9 cellular contexts compared by ENCODE assay signal in genomic region chr1:172699111-172699510, GRCh38. TPM values are rescaled to one million over a fixed set of nuclear protein-coding genes. Genes with fewer than 3 reads are reported as not detected.
DNase-seq lines count a peak whose midpoint lies in the region; ATAC-seq and TF ChIP-seq lines count a peak whose summit lies in the region.
"Had no signal": no experiment of that assay in that cellular context is flagged by ENCODE, and none has a peak within 500 bp of the region (broad histone marks: within the 10 kb centered on the region; RNA-seq: fewer than 3 reads in every experiment).

No MANE protein-coding gene starts in this region.

- intact Hi-C loops in sciatic nerve (cut with DNase I) = no loop called here
- intact Hi-C loops in testis (cut with DNase I; ENCODE audit: low total_unique reads) = no loop called here

- H3K4me3 ChIP-seq in GM06990 (replicated peaks; ENCODE audit: low read depth, low read length) = no peak overlapping the region
- H3K4me3 ChIP-seq in testis = no peak overlapping the region
- H3K4me3 ChIP-seq: heart right ventricle had no signal

- H3K27ac Mint-ChIP-seq in T-helper 17 cell = no peak overlapping the region
- H3K27ac Mint-ChIP-seq in activated naive CD8-positive, alpha-beta T cell treated with anti-CD3 and anti-CD28 coated beads, Interleukin-2, amount 50 U/mL, for 24 hours = peak overlapping the region; percentile 98

- WGBS in testis, 2 donors = 71 to 79% methylated on average over 3 of the region's 3 CpGs

- H3K9me3 Mint-ChIP-seq in activated naive CD8-positive, alpha-beta T cell treated with anti-CD3 and anti-CD28 coated beads, Interleukin-2, amount 50 U/mL, for 24 hours = no peaks in the 10 kb centered on the region

- peak overlapping the region; percentile 63 for H3K4me3 Mint-ChIP-seq in T-helper 17 cell
- H3K4me3 Mint-ChIP-seq in activated naive CD8-positive, alpha-beta T cell treated with anti-CD3 and anti-CD28 coated beads, Interleukin-2, amount 50 U/mL, for 24 hours = peak overlapping the region; percentile 73

- no peaks in the 10 kb centered on the region for H3K36me3 ChIP-seq in GM06990 (ENCODE audit: control insufficient read depth, insufficient read depth, low read length)
- H3K36me3 ChIP-seq in testis (ENCODE audit: low read depth, missing control alignments) = no peaks in the 10 kb centered on the region
- H3K36me3 ChIP-seq: heart right ventricle had no signal

- TF ChIP-seq POLR2A in testis (IDR thresholded peaks at IDR 0.05) = no peak

- H3K27ac ChIP-seq in testis = no peak overlapping the region

- TF ChIP-seq CTCF in GM06990 (IDR thresholded peaks at IDR 0.05; ENCODE audit: insufficient read depth, low read length, poor library complexity, severe bottlenecking) (no peak), testis (IDR thresholded peaks at IDR 0.05) (no peak)

- no peaks in the 10 kb centered on the region for H3K4me1 ChIP-seq in testis

- ATAC-seq in HG02870 (IDR thresholded peaks at IDR 0.05; ENCODE audit: unreplicated experiment) (peak; percentile 82), T-helper 17 cell (peak; percentile 92), sciatic nerve (peak; percentile 10)
- ATAC-seq in activated naive CD8-positive, alpha-beta T cell treated with anti-CD3 and anti-CD28 coated beads, Interleukin-2, amount 50 U/mL, for 24 hours = peak; percentile 81

- H3K4me1 Mint-ChIP-seq in T-helper 17 cell = peaks cover 35% of the 10 kb centered on the region
- H3K4me1 Mint-ChIP-seq in activated naive CD8-positive, alpha-beta T cell treated with anti-CD3 and anti-CD28 coated beads, Interleukin-2, amount 50 U/mL, for 24 hours = no peaks in the 10 kb centered on the region

- no peaks in the 10 kb centered on the region for H3K27me3 Mint-ChIP-seq in T-helper 17 cell
- H3K27me3 Mint-ChIP-seq in activated naive CD8-positive, alpha-beta T cell treated with anti-CD3 and anti-CD28 coated beads, Interleukin-2, amount 50 U/mL, for 24 hours = no peaks in the 10 kb centered on the region

- peak; percentile 54 for DNase-seq in GM06990 (ENCODE audit: extremely low read depth, insufficient read length)
- peak; percentile 14 to 55 (median 49) for DNase-seq in T-helper 17 cell
- peak; percentile 70 for DNase-seq in activated naive CD8-positive, alpha-beta T cell treated with anti-CD3 and anti-CD28 coated beads, Interleukin-2, amount 50 U/mL, for 24 hours
- no peak for DNase-seq in sciatic nerve (ENCODE audit: low spot score)
- no peak for DNase-seq in NCI-H2029 (lab: John Stamatoyannopoulos, UW)
- no peak for DNase-seq in OCI-M1 (lab: John Stamatoyannopoulos, UW)
- DNase-seq in testis = no peak

- H3K27me3 ChIP-seq in GM06990 (replicated peaks; ENCODE audit: control insufficient read depth, insufficient read depth, low read length) (no peaks in the 10 kb centered on the region), testis (no peaks in the 10 kb centered on the region)
- H3K27me3 ChIP-seq: heart right ventricle had no signal

- no peaks in the 10 kb centered on the region for H3K9me3 ChIP-seq in T-helper 17 cell (ENCODE audit: control insufficient read depth, low read length, poor library complexity, severe bottlenecking)
- no peaks in the 10 kb centered on the region for H3K9me3 ChIP-seq in testis
- H3K9me3 ChIP-seq: heart right ventricle had no signal

- no peaks in the 10 kb centered on the region for H3K36me3 Mint-ChIP-seq in T-helper 17 cell (ENCODE audit: low read depth)
- H3K36me3 Mint-ChIP-seq in activated naive CD8-positive, alpha-beta T cell treated with anti-CD3 and anti-CD28 coated beads, Interleukin-2, amount 50 U/mL, for 24 hours (ENCODE audit: low read depth) = no peaks in the 10 kb centered on the region

RNA-seq across cellular contexts. Expression of gene FASLG, which starts 40.2 kb away (rescaled TPM):
- under 1 TPM in 1 of 2 donors, not detected in 1; 0.47 TPM for total RNA-seq in T-helper 17 cell
- total RNA-seq in sciatic nerve = 0.40 TPM
- not detected for total RNA-seq in testis
- polyA plus RNA-seq in testis (ENCODE audit: insufficient read depth, low read depth, low replicate concordance) = not detected

Comparison
In these comparisons a context has a peak if more than half of its experiments do, and no peak if none do; other contexts are left out.
1. DNase-seq: peak in GM06990 (single experiment), T-helper 17 cell (3 of 3) and activated naive CD8-positive, alpha-beta T cell treated with anti-CD3 and anti-CD28 coated beads, Interleukin-2, amount 50 U/mL, for 24 hours (single experiment); none in sciatic nerve (single experiment), NCI-H2029 (single experiment), OCI-M1 (single experiment) and testis (single experiment).
2. ATAC-seq: peak in every context shown above with its lines; median percentile 92 in T-helper 17 cell; 82 in HG02870; 81 in activated naive CD8-positive, alpha-beta T cell treated with anti-CD3 and anti-CD28 coated beads, Interleukin-2, amount 50 U/mL, for 24 hours; 10 in sciatic nerve.